29 cellular contexts compared by ENCODE assay signal in the genomic region with DNA sequence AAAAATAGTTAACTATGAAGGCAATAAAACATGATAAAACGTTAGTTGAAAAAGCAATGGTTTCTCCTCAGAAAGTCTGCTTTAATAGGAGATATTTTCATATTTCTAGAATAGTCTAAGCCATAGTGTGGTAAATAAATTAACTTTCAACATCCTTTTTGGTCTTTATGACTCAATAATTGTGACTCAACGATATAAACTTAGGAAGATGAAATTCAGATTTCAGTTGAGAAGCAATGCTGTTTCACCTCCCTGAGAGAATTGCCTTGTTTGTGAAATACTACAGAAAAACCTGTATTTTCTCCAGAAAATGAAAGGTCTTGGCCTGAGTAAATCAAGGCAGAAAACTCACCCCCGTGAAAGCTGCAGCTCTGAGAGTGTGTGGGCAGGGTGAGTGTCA.
DNase-seq lines count a peak whose midpoint lies in the region; ATAC-seq and TF ChIP-seq lines count a peak whose summit lies in the region.
"Had no signal": no experiment of that assay in that cellular context is flagged by ENCODE, and none has a peak within 500 bp of the region (broad histone marks: within the 10 kb centered on the region; RNA-seq: fewer than 3 reads in every experiment).

No MANE protein-coding gene starts in this region.

- TF ChIP-seq CTCF in HFFc6 (IDR thresholded peaks at IDR 0.05) = no peak
- TF ChIP-seq CTCF in cardiac fibroblast (IDR thresholded peaks at IDR 0.05; ENCODE audit: low read depth, low read length) = no peak

- H3K4me3 Mint-ChIP-seq in HFFc6 = no peak overlapping the region
- H3K4me3 Mint-ChIP-seq in stimulated activated effector memory CD8-positive, alpha-beta T cell treated with anti-CD3 and anti-CD28 coated beads, Interleukin-12 subunit alpha, Interleukin-12 subunit beta, amount 100 ng/mL, for 72 hours = no peak overlapping the region
- H3K4me3 Mint-ChIP-seq: activated naive CD4-positive, alpha-beta T cell treated with anti-CD3 and anti-CD28 coated beads, Interleukin-2, amount 10 ng/mL, durations not matched to agents 7 days and 5 days; activated T-cell treated with anti-CD3 and anti-CD28 coated beads, Interleukin-2, amount 50 U/mL, for 72 hours; CD4-positive, alpha-beta T cell; mesothelial cell of epicardium; naive thymus-derived CD8-positive, alpha-beta T cell had no signal

- no peaks in the 10 kb centered on the region for H3K9me3 Mint-ChIP-seq in HFFc6
- H3K9me3 Mint-ChIP-seq in stimulated activated effector memory CD8-positive, alpha-beta T cell treated with anti-CD3 and anti-CD28 coated beads, Interleukin-12 subunit alpha, Interleukin-12 subunit beta, amount 100 ng/mL, for 72 hours = peaks cover 8% of the 10 kb centered on the region

- peaks cover 84% of the 10 kb centered on the region for H3K4me1 Mint-ChIP-seq in HFFc6 (ENCODE audit: low read depth)
- no peaks in the 10 kb centered on the region for H3K4me1 Mint-ChIP-seq in stimulated activated effector memory CD8-positive, alpha-beta T cell treated with anti-CD3 and anti-CD28 coated beads, Interleukin-12 subunit alpha, Interleukin-12 subunit beta, amount 100 ng/mL, for 72 hours
- H3K4me1 Mint-ChIP-seq: activated naive CD4-positive, alpha-beta T cell treated with anti-CD3 and anti-CD28 coated beads, Interleukin-2, amount 10 ng/mL, durations not matched to agents 7 days and 5 days; naive thymus-derived CD8-positive, alpha-beta T cell had no signal

- H3K36me3 Mint-ChIP-seq in HFFc6 (ENCODE audit: low read depth) = peaks cover 5% of the 10 kb centered on the region; the same call in 1 of the 2 replicates
- H3K36me3 Mint-ChIP-seq in stimulated activated effector memory CD8-positive, alpha-beta T cell treated with anti-CD3 and anti-CD28 coated beads, Interleukin-12 subunit alpha, Interleukin-12 subunit beta, amount 100 ng/mL, for 72 hours = no peaks in the 10 kb centered on the region
- H3K36me3 Mint-ChIP-seq: activated naive CD4-positive, alpha-beta T cell treated with anti-CD3 and anti-CD28 coated beads, Interleukin-2, amount 10 ng/mL, durations not matched to agents 7 days and 5 days; mesothelial cell of epicardium; naive thymus-derived CD8-positive, alpha-beta T cell had no signal

- DNase-seq in AG08395 (ENCODE audit: low spot score) (peak; percentile 26), HFFc6 (no peak), cardiac fibroblast (ENCODE audit: low read depth in 2 of 2) (peak; percentile 48 to 81), iris pigment epithelial cell (ENCODE audit: low read depth) (peak; percentile 76)
- no peak for DNase-seq in stimulated activated naive CD8-positive, alpha-beta T cell treated with anti-CD3 and anti-CD28 coated beads, Interleukin-15, Interleukin-2, amounts not matched to agents 100 U/mL and 50 U/mL, for 24 hours
- no peak for DNase-seq in stimulated activated effector memory CD8-positive, alpha-beta T cell treated with anti-CD3 and anti-CD28 coated beads, Interleukin-12 subunit alpha, Interleukin-12 subunit beta, amount 100 ng/mL, for 72 hours (ENCODE audit: low spot score in 2 of 2)
- DNase-seq: activated naive CD4-positive, alpha-beta T cell treated with anti-CD3 and anti-CD28 coated beads, Interleukin-2, amount 10 ng/mL, durations not matched to agents 7 days and 5 days; activated T-cell treated with anti-CD3 and anti-CD28 coated beads, Interleukin-2, amount 50 U/mL, for 72 hours; aorta; CD4-positive, alpha-beta T cell; cerebellar nuclear complex; DMS 273 treated with DMSO at 0.1 percent for 48 hours; effector CD8-positive, alpha-beta T cell; esophagus squamous epithelium; GDM1; heart left ventricle; Karpas-422; left cardiac atrium; naive thymus-derived CD8-positive, alpha-beta T cell; NCI-H1048; NCI-H2029; NCI-H345; NCI-H774; Right ventricle myocardium superior; T-helper 1 cell had no signal

- H3K4me3 ChIP-seq in cardiac fibroblast (replicated peaks in 1 of 2; ENCODE audit: low read depth in 2 of 2, low read length in 2 of 2) = no peak overlapping the region
- H3K4me3 ChIP-seq: esophagus squamous epithelium, heart left ventricle, vagina had no signal

- no peaks in the 10 kb centered on the region for H3K27me3 Mint-ChIP-seq in HFFc6 (ENCODE audit: insufficient read depth)
- H3K27me3 Mint-ChIP-seq: activated naive CD4-positive, alpha-beta T cell treated with anti-CD3 and anti-CD28 coated beads, Interleukin-2, amount 10 ng/mL, durations not matched to agents 7 days and 5 days; CD4-positive, alpha-beta T cell had no signal

- peak overlapping the region; percentile 70 for H3K27ac Mint-ChIP-seq in HFFc6
- H3K27ac Mint-ChIP-seq in stimulated activated effector memory CD8-positive, alpha-beta T cell treated with anti-CD3 and anti-CD28 coated beads, Interleukin-12 subunit alpha, Interleukin-12 subunit beta, amount 100 ng/mL, for 72 hours = no peak overlapping the region
- H3K27ac Mint-ChIP-seq: activated naive CD4-positive, alpha-beta T cell treated with anti-CD3 and anti-CD28 coated beads, Interleukin-2, amount 10 ng/mL, durations not matched to agents 7 days and 5 days; activated T-cell treated with anti-CD3 and anti-CD28 coated beads, Interleukin-2, amount 50 U/mL, for 72 hours; CD4-positive, alpha-beta T cell; mesothelial cell of epicardium; naive thymus-derived CD8-positive, alpha-beta T cell had no signal

- ATAC-seq in stimulated activated naive CD8-positive, alpha-beta T cell treated with anti-CD3 and anti-CD28 coated beads, Interleukin-15, Interleukin-2, amounts not matched to agents 100 U/mL and 50 U/mL, for 24 hours = no peak
- no peak for ATAC-seq in GM18909 (IDR thresholded peaks at IDR 0.05; ENCODE audit: poor library complexity, unreplicated experiment)
- no peak for ATAC-seq in stimulated activated effector memory CD8-positive, alpha-beta T cell treated with anti-CD3 and anti-CD28 coated beads, Interleukin-12 subunit alpha, Interleukin-12 subunit beta, amount 100 ng/mL, for 72 hours
- ATAC-seq in GM21515 (IDR thresholded peaks at IDR 0.05; ENCODE audit: unreplicated experiment) = no peak
- ATAC-seq: activated T-cell treated with anti-CD3 and anti-CD28 coated beads, Interleukin-2, amount 50 U/mL, for 72 hours; heart left ventricle; left cardiac atrium; naive thymus-derived CD8-positive, alpha-beta T cell had no signal

Comparison
In these comparisons a context has a peak if more than half of its experiments do, and no peak if none do; other contexts are left out.
1. DNase-seq: peak in AG08395 (single experiment), cardiac fibroblast (2 of 2) and iris pigment epithelial cell (single experiment); none in HFFc6 (single experiment), stimulated activated naive CD8-positive, alpha-beta T cell treated with anti-CD3 and anti-CD28 coated beads, Interleukin-15, Interleukin-2, amounts not matched to agents 100 U/mL and 50 U/mL, for 24 hours (single experiment) and stimulated activated effector memory CD8-positive, alpha-beta T cell treated with anti-CD3 and anti-CD28 coated beads, Interleukin-12 subunit alpha, Interleukin-12 subunit beta, amount 100 ng/mL, for 72 hours (0 of 2).